ENCODE assay signal across 7 cellular contexts in the genomic region with DNA sequence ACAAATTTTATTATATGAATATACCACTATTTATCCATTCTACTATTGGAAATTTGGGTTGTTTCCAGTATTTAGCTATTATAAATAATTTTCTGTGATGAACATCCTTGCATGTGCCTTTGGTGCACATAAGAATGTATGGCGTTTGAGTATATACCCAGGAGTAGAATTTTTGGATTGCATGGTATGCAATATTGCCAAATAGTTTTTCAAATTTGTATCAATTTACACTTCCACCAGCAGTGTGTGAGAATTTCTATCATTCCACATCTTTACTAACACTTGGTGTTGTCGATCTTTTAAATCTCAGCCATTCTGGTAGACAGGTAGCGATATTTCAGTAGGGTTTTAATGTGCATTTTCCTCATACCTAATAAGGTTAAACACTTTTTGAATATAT.
"Had no signal": no experiment of that assay in that cellular context is flagged by ENCODE, and none has a peak within 500 bp of the region (broad histone marks: within the 10 kb centered on the region; RNA-seq: fewer than 3 reads in every experiment).

No MANE protein-coding gene starts in this region.

- DNase-seq: NCI-H187 treated with DMSO at 0.1 percent for 48 hours, NCI-H524 treated with DMSO at 0.1 percent for 48 hours, Peyer's patch, Right ventricle myocardium superior, SHP77 treated with DMSO at 0.1 percent for 48 hours had no signal

- H3K4me3 ChIP-seq: Peyer's patch, SJSA1 had no signal

- H3K9ac ChIP-seq: SK-N-SH had no signal

- H3K27ac ChIP-seq: Peyer's patch, SJSA1 had no signal

- H3K4me2 ChIP-seq: SK-N-SH had no signal

- H3K9me3 ChIP-seq: Peyer's patch, SJSA1, SK-N-SH had no signal

- H3K4me1 ChIP-seq: SJSA1 had no signal

- H3K27me3 ChIP-seq: Peyer's patch, SJSA1 had no signal

- H3K9me2 ChIP-seq: SK-N-SH had no signal

- H3K36me3 ChIP-seq: Peyer's patch, SJSA1 had no signal
